Comparison of ENCODE assay signal across 15 cellular contexts in genomic region chr12:12338528-12339168, GRCh38. TPM values are rescaled to one million over a fixed set of nuclear protein-coding genes. Genes with fewer than 3 reads are reported as not detected.
DNase-seq lines count a peak whose midpoint lies in the region; ATAC-seq, FAIRE-seq and TF ChIP-seq lines count a peak whose summit lies in the region.
"Had no signal": no experiment of that assay in that cellular context is flagged by ENCODE, and none has a peak within 500 bp of the region (broad histone marks: within the 10 kb centered on the region; RNA-seq: fewer than 3 reads in every experiment).

No MANE protein-coding gene starts in this region.

- H3K4me1 ChIP-seq in heart right ventricle (peaks cover 0 to 23% (median 11%) of the 10 kb centered on the region in 9 donors), astrocyte (ENCODE audit: insufficient read depth, low read length) (peaks cover 14% of the 10 kb centered on the region), keratinocyte (ENCODE audit: control insufficient read depth, extremely low read depth, insufficient read depth, low read length) (peaks cover 11% of the 10 kb centered on the region), tibial artery (peaks cover 0 to 23% (median 10%) of the 10 kb centered on the region in 4 donors), HepG2 (ENCODE audit: insufficient read depth, low read length) (peaks cover 32% of the 10 kb centered on the region)

- peak in 7 of 8 donors; percentile 31 to 75 (median 66) for ATAC-seq in heart right ventricle
- no peak for ATAC-seq in Right ventricle myocardium superior (ENCODE audit: poor library complexity)
- no peak for ATAC-seq in HepG2

- no peak for TF ChIP-seq RAD21 in HepG2 (CRISPR knock-in tag; IDR thresholded peaks at IDR 0.05)

- no peak overlapping the region for H3K9ac ChIP-seq in astrocyte (ENCODE audit: low read length)
- H3K9ac ChIP-seq in keratinocyte (ENCODE audit: control insufficient read depth, extremely low read depth, insufficient read depth, low read length), result no peak overlapping the region
- H3K9ac ChIP-seq in HepG2 (ENCODE audit: insufficient read depth, low read depth, low read length), result no peak overlapping the region
- H3K9ac ChIP-seq: KMS-11 had no signal

- no peaks in the 10 kb centered on the region for H3K36me3 Mint-ChIP-seq in astrocyte (ENCODE audit: low read depth, unreplicated experiment)

- no peak overlapping the region for H3K4me3 Mint-ChIP-seq in astrocyte (ENCODE audit: unreplicated experiment)
- H3K4me3 Mint-ChIP-seq: neural crest cell had no signal

- no peaks in the 10 kb centered on the region for H3K27me3 ChIP-seq in heart right ventricle
- no peaks in the 10 kb centered on the region for H3K27me3 ChIP-seq in astrocyte (ENCODE audit: insufficient read depth, low read length)
- no peaks in the 10 kb centered on the region for H3K27me3 ChIP-seq in keratinocyte (ENCODE audit: control insufficient read depth, extremely low read depth, insufficient read depth, low read length)
- no peaks in the 10 kb centered on the region for H3K27me3 ChIP-seq in tibial artery
- H3K27me3 ChIP-seq in HepG2 (ENCODE audit: control insufficient read depth in 1 of 2, insufficient read depth in 2 of 2, low read length in 2 of 2), result no peaks in the 10 kb centered on the region

- CTCF ChIA-PET in HepG2 (lab: Yijun Ruan, JAX; ENCODE audit: low intra/inter-chr PET ratio, low total read pairs), result no interaction called here

- H3K27me3 Mint-ChIP-seq in astrocyte (ENCODE audit: low read depth, unreplicated experiment), result no peaks in the 10 kb centered on the region

- no peaks in the 10 kb centered on the region for H3K9me1 ChIP-seq in keratinocyte (ENCODE audit: control insufficient read depth, extremely low read depth, insufficient read depth, low read length)

- DNase-seq in heart right ventricle (no peak), Right ventricle myocardium superior (no peak), astrocyte (ENCODE audit: low read depth) (peak; percentile 54), keratinocyte (ENCODE audit: low read depth, low spot score) (no peak), tibial artery (no peak), HepG2 (ENCODE audit: low spot score) (no peak), NCI-H446 (lab: John Stamatoyannopoulos, UW) (no peak), GM19239 (ENCODE audit: insufficient read length, low spot score) (no peak)
- DNase-seq: activated effector memory CD4-positive, alpha-beta T cell treated with anti-CD3 and anti-CD28 coated beads, Interleukin-2, amount 50 U/mL, for 16 hours; cortex of kidney; NCI-H1930; NK-92 treated with Interleukin-12 subunit alpha and Interleukin-12 subunit beta, amount 100 ng/mL, for 24 hours had no signal

- intact Hi-C loops in heart right ventricle (cut with DNase I), result loop anchor here in 2 of 10 donors (10.0 kb wide), 2 partner anchors 164 to 754 kb away; no protein-coding TSS in a partner anchor
- intact Hi-C loops in Right ventricle myocardium superior (cut with DNase I), result loop anchor here (10.0 kb wide), 1 partner anchor 754 kb away; no protein-coding TSS in a partner anchor
- intact Hi-C loops in tibial artery (cut with DNase I; ENCODE audit: low total_unique reads), result no loop called here
- intact Hi-C loops in HepG2 (cut with micrococcal nuclease; ENCODE audit: unreplicated experiment), result no loop called here

- H2AFZ ChIP-seq in astrocyte (ENCODE audit: low read depth, low read length) (peak overlapping the region; percentile 49), keratinocyte (ENCODE audit: control insufficient read depth, low read length) (peak overlapping the region; percentile 39), HepG2 (ENCODE audit: low read length) (no peak overlapping the region)

- TF ChIP-seq EP300 in HepG2 (IDR thresholded peaks at IDR 0.05; ENCODE audit: low read depth in 2 of 2, low read length in 2 of 2), result no peak
- TF ChIP-seq EP300 in HepG2 (CRISPR knock-in tag; IDR thresholded peaks at IDR 0.05; ENCODE audit: borderline replicate concordance), result no peak

- dilution Hi-C loops in keratinocyte (cut with MboI; ENCODE audit: extremely low pct_ligation_motif_present, low sequenced_read_pairs), result loop anchor here (25.0 kb wide), 1 partner anchor 251 kb away; no protein-coding TSS in a partner anchor

- no peak overlapping the region for H3K27ac Mint-ChIP-seq in astrocyte (ENCODE audit: unreplicated experiment)

- POLR2A ChIA-PET in HepG2 (lab: Yijun Ruan, JAX), result interaction anchor here (0.6 kb wide), 1 partner anchor 574 kb away, joined by 3 read pairs; no protein-coding TSS in a partner anchor

- H3K79me2 ChIP-seq in astrocyte (ENCODE audit: insufficient read depth, low read length) (no peaks in the 10 kb centered on the region), keratinocyte (ENCODE audit: control insufficient read depth, insufficient read depth, low read length) (no peaks in the 10 kb centered on the region), HepG2 (ENCODE audit: insufficient read depth, low read length) (no peaks in the 10 kb centered on the region)

- TF ChIP-seq POLR2A in HepG2 (IDR thresholded peaks at IDR 0.05; ENCODE audit: insufficient read depth in 1 of 2, low read depth in 2 of 2, low read length in 2 of 2), result no peak

- no peaks in the 10 kb centered on the region for H3K9me3 Mint-ChIP-seq in astrocyte (ENCODE audit: unreplicated experiment)
- H3K9me3 Mint-ChIP-seq: neural crest cell had no signal

- WGBS in heart right ventricle, 2 donors, result 70 to 79% methylated on average over 8 of the region's 8 CpGs
- WGBS in HepG2 (ENCODE audit: low lambda C conversion rate), result 68% methylated on average over 6 of the region's 8 CpGs

- H3K4me3 ChIP-seq in heart right ventricle (peak overlapping the region in 2 of 10 donors; percentile 15), astrocyte (ENCODE audit: insufficient read depth, low read depth, low read length) (no peak overlapping the region), keratinocyte (ENCODE audit: control insufficient read depth in 2 of 3, extremely low read depth in 1 of 3, insufficient read depth in 2 of 3, low read depth in 1 of 3, low read length in 3 of 3) (peak overlapping the region in 1 of 3 experiments; percentile 13), tibial artery (peak overlapping the region in 1 of 2 donors; percentile 4), HepG2 (replicated peaks in 1 of 3; ENCODE audit: insufficient read depth in 1 of 3, low read depth in 2 of 3, low read length in 3 of 3) (no peak overlapping the region)

- TF ChIP-seq CTCF in heart right ventricle (IDR thresholded peaks at IDR 0.05) (no peak), astrocyte (IDR thresholded peaks at IDR 0.05; ENCODE audit: insufficient read depth, low read depth, low read length) (no peak), keratinocyte (optimal IDR thresholded peaks at IDR 0.05 in 1 of 3, IDR thresholded peaks at IDR 0.05 in 1 of 3, conservative IDR thresholded peaks at IDR 0.05 in 1 of 3; ENCODE audit: extremely low read depth in 1 of 3, insufficient read depth in 2 of 3, low read length in 3 of 3) (no peak), tibial artery (IDR thresholded peaks at IDR 0.05) (no peak), HepG2 (CRISPR knock-in tag; IDR thresholded peaks at IDR 0.05) (no peak)

- H3K27ac ChIP-seq in heart right ventricle, result peak overlapping the region in 9 of 10 donors; percentile 12 to 81 (median 61)
- H3K27ac ChIP-seq in astrocyte (ENCODE audit: low read depth, low read length), result no peak overlapping the region
- no peak overlapping the region for H3K27ac ChIP-seq in keratinocyte (ENCODE audit: control insufficient read depth, insufficient read depth, low read length)
- peak overlapping the region; percentile 43 to 58 for H3K27ac ChIP-seq in tibial artery
- no peak overlapping the region for H3K27ac ChIP-seq in HepG2 (ENCODE audit: extremely low read length, insufficient read depth, low read length)
- H3K27ac ChIP-seq: KMS-11 had no signal

- H3K9me3 ChIP-seq in heart right ventricle (no peaks in the 10 kb centered on the region), astrocyte (ENCODE audit: insufficient read depth, low read depth, low read length) (no peaks in the 10 kb centered on the region), keratinocyte (ENCODE audit: control insufficient read depth, low read depth, low read length) (no peaks in the 10 kb centered on the region), tibial artery (no peaks in the 10 kb centered on the region), HepG2 (ENCODE audit: low read length) (no peaks in the 10 kb centered on the region)

- H4K20me1 ChIP-seq in astrocyte (ENCODE audit: insufficient read depth, low read length) (no peaks in the 10 kb centered on the region), keratinocyte (ENCODE audit: control insufficient read depth, extremely low read depth, insufficient read depth, low read length) (no peaks in the 10 kb centered on the region), HepG2 (ENCODE audit: insufficient read depth, low read length) (no peaks in the 10 kb centered on the region)

- in situ Hi-C loops in HepG2 (cut with HindIII; ENCODE audit: extremely low pct_ligation_motif_present, low pct_unique_long_range_greater_than_20kb), result no loop called here

- H3K36me3 ChIP-seq in heart right ventricle (peaks cover 0 to 43% (median 3%) of the 10 kb centered on the region in 9 donors), astrocyte (ENCODE audit: insufficient read depth, low read length) (no peaks in the 10 kb centered on the region), keratinocyte (ENCODE audit: control insufficient read depth in 2 of 2, extremely low read depth in 1 of 2, insufficient read depth in 2 of 2, low read length in 2 of 2) (no peaks in the 10 kb centered on the region), tibial artery (peaks cover 16 to 25% (median 20%) of the 10 kb centered on the region in 3 donors), HepG2 (replicated peaks in 1 of 2; ENCODE audit: control insufficient read depth in 1 of 2, insufficient read depth in 2 of 2, low read length in 2 of 2) (no peaks in the 10 kb centered on the region)

- H3K4me2 ChIP-seq in astrocyte (ENCODE audit: low read length), result peak overlapping the region; percentile 56
- peak overlapping the region; percentile 39 for H3K4me2 ChIP-seq in keratinocyte (ENCODE audit: control insufficient read depth, extremely low read depth, insufficient read depth, low read depth, low read length)
- no peak overlapping the region for H3K4me2 ChIP-seq in HepG2 (ENCODE audit: low read depth, low read length)
- H3K4me2 ChIP-seq: KMS-11 had no signal

- BruUV-seq in HepG2 (replicated peaks; lab: Mats Ljungman, UMichigan), result no TSS peak

- H3K4me1 Mint-ChIP-seq in astrocyte (ENCODE audit: low read depth, unreplicated experiment), result peaks cover 3% of the 10 kb centered on the region

- FAIRE-seq in astrocyte (lab: Jason Lieb, UNC), result no peak
- peak; percentile 52 for FAIRE-seq in keratinocyte (lab: Jason Lieb, UNC)
- FAIRE-seq in HepG2 (lab: Jason Lieb, UNC), result no peak
- FAIRE-seq in GM19239 (lab: Jason Lieb, UNC), result no peak
- FAIRE-seq: GM18507 had no signal

RNA-seq across cellular contexts. Expression of gene MANSC1, which starts 11.4 kb away (rescaled TPM):
- 10 to 100 TPM in 7 of 10 donors, 1 to 10 TPM in 3; 8.9 to 13.3 (median 10.9) TPM for total RNA-seq in heart right ventricle
- 1 to 10 TPM; 4.7 to 9.1 TPM for polyA plus RNA-seq in heart right ventricle
- 7.9 TPM for total RNA-seq in Right ventricle myocardium superior
- total RNA-seq in astrocyte, result 2.5 and 2.9 TPM in 2 replicates
- polyA plus RNA-seq in keratinocyte, result 0.91 to 1.6 TPM (median 1.1 TPM) in 3 replicates
- 4.4 TPM for polyA plus RNA-seq in keratinocyte (2011; ENCODE audit: low read depth)
- 0.73 and 1.2 TPM in 2 replicates for polyA plus RNA-seq in keratinocyte (2011; cell fraction: cytosol; rRNA removed)
- 1.8 and 2.7 TPM in 2 replicates for polyA plus RNA-seq in keratinocyte (2011; cell fraction: nucleus; rRNA removed)
- 2.0 and 8.8 TPM in 2 replicates for polyA plus RNA-seq in keratinocyte (2012; ENCODE audit: low replicate concordance)
- 0.30 to 1.3 TPM (median 0.79 TPM) in 3 replicates for polyA minus RNA-seq in keratinocyte
- polyA minus RNA-seq in keratinocyte (2011; cell fraction: cytosol; rRNA and poly(A)+ RNA removed), result not detected
- polyA minus RNA-seq in keratinocyte (2011; cell fraction: nucleus; rRNA and poly(A)+ RNA removed), result 0.42 and 1.3 TPM in 2 replicates
- total RNA-seq in HepG2 (2016; rRNA removed; fragmentation: Illumina TruSeq; extraction: Trizol), result 4.2 and 4.4 TPM in 2 replicates
- total RNA-seq in HepG2 (2016; cell fraction: cytosol; rRNA removed; fragmentation: Illumina TruSeq; extraction: Trizol; ENCODE audit: low read depth), result 0.91 and 1.4 TPM in 2 replicates
- total RNA-seq in HepG2 (2016; cell fraction: insoluble cytoplasmic fraction; rRNA removed; fragmentation: Illumina TruSeq; extraction: Trizol), result 3.6 and 4.5 TPM in 2 replicates
- total RNA-seq in HepG2 (2016; cell fraction: membrane; rRNA removed; fragmentation: Illumina TruSeq; extraction: Trizol), result 4.4 and 4.9 TPM in 2 replicates
- 3.2 TPM in 2 replicates for total RNA-seq in HepG2 (2016; cell fraction: nucleus; rRNA removed; fragmentation: Illumina TruSeq; extraction: Trizol)
- polyA plus RNA-seq in HepG2 (2011; rRNA removed), result 1.9 TPM in 2 replicates
- 1.7 and 1.8 TPM in 2 replicates for polyA plus RNA-seq in HepG2 (2011; cell fraction: cytosol; rRNA removed)
- 0.40 and 0.69 TPM in 2 replicates for polyA plus RNA-seq in HepG2 (2011; cell fraction: nucleus; rRNA removed)
- 7.8 and 9.6 TPM in 2 replicates for polyA plus RNA-seq in HepG2 (2012)
- 3.7 and 5.4 TPM in 2 replicates for polyA plus RNA-seq in HepG2 (2016; cell fraction: cytosol; fragmentation: Illumina TruSeq; extraction: Trizol; ENCODE audit: low read depth)
- 6.7 and 7.4 TPM in 2 replicates for polyA plus RNA-seq in HepG2 (2016; cell fraction: insoluble cytoplasmic fraction; fragmentation: Illumina TruSeq; extraction: Trizol; ENCODE audit: low read depth)
- 8.2 and 9.1 TPM in 2 replicates for polyA plus RNA-seq in HepG2 (2016; cell fraction: membrane; fragmentation: Illumina TruSeq; extraction: Trizol; ENCODE audit: low read depth)
- polyA plus RNA-seq in HepG2 (2016; cell fraction: nucleus; fragmentation: Illumina TruSeq; extraction: Trizol; ENCODE audit: insufficient read depth, low read depth), result 9.8 and 10.0 TPM in 2 replicates
- polyA minus RNA-seq in HepG2 (2011; rRNA and poly(A)+ RNA removed; ENCODE audit: low replicate concordance), result 0.76 and 1.3 TPM in 2 replicates
- polyA minus RNA-seq in HepG2 (2011; cell fraction: cytosol; rRNA and poly(A)+ RNA removed), result 1.5 and 2.0 TPM in 2 replicates
- 0.26 and 0.62 TPM in 2 replicates for polyA minus RNA-seq in HepG2 (2011; cell fraction: nucleus; rRNA and poly(A)+ RNA removed)

RNA-seq across cellular contexts. Expression of gene BORCS5, which starts 18.2 kb away (rescaled TPM):
- total RNA-seq in heart right ventricle, result 10 to 100 TPM in 8 of 10 donors, 1 to 10 TPM in 2; 7.5 to 15.4 (median 11.9) TPM
- 1 to 10 TPM; 2.5 to 8.3 TPM for polyA plus RNA-seq in heart right ventricle
- 7.8 TPM for total RNA-seq in Right ventricle myocardium superior
- total RNA-seq in astrocyte, result 8.1 and 10.4 TPM in 2 replicates
- 5.4 to 14.1 TPM (median 5.6 TPM) in 3 replicates for polyA plus RNA-seq in keratinocyte
- polyA plus RNA-seq in keratinocyte (2011; ENCODE audit: low read depth), result 15.7 TPM
- polyA plus RNA-seq in keratinocyte (2011; cell fraction: cytosol; rRNA removed), result 11.5 and 13.5 TPM in 2 replicates
- 9.4 and 10.6 TPM in 2 replicates for polyA plus RNA-seq in keratinocyte (2011; cell fraction: nucleus; rRNA removed)
- polyA plus RNA-seq in keratinocyte (2012; ENCODE audit: low replicate concordance), result 7.0 and 8.8 TPM in 2 replicates
- polyA minus RNA-seq in keratinocyte, result 9.5 to 14.6 TPM (median 11.3 TPM) in 3 replicates
- polyA minus RNA-seq in keratinocyte (2011; cell fraction: cytosol; rRNA and poly(A)+ RNA removed), result 10.4 TPM
- 9.5 and 18.8 TPM in 2 replicates for polyA minus RNA-seq in keratinocyte (2011; cell fraction: nucleus; rRNA and poly(A)+ RNA removed)
- total RNA-seq in HepG2 (2016; rRNA removed; fragmentation: Illumina TruSeq; extraction: Trizol), result 3.9 and 8.2 TPM in 2 replicates
- 3.0 and 3.6 TPM in 2 replicates for total RNA-seq in HepG2 (2016; cell fraction: cytosol; rRNA removed; fragmentation: Illumina TruSeq; extraction: Trizol; ENCODE audit: low read depth)
- 7.3 and 9.1 TPM in 2 replicates for total RNA-seq in HepG2 (2016; cell fraction: insoluble cytoplasmic fraction; rRNA removed; fragmentation: Illumina TruSeq; extraction: Trizol)
- total RNA-seq in HepG2 (2016; cell fraction: membrane; rRNA removed; fragmentation: Illumina TruSeq; extraction: Trizol), result 3.7 and 4.9 TPM in 2 replicates
- 4.0 and 6.6 TPM in 2 replicates for total RNA-seq in HepG2 (2016; cell fraction: nucleus; rRNA removed; fragmentation: Illumina TruSeq; extraction: Trizol)
- 3.3 and 4.7 TPM in 2 replicates for polyA plus RNA-seq in HepG2 (2011; rRNA removed)
- polyA plus RNA-seq in HepG2 (2011; cell fraction: cytosol; rRNA removed), result 3.9 and 5.2 TPM in 2 replicates
- polyA plus RNA-seq in HepG2 (2011; cell fraction: nucleus; rRNA removed), result 6.4 and 8.1 TPM in 2 replicates
- 3.6 and 5.8 TPM in 2 replicates for polyA plus RNA-seq in HepG2 (2012)
- 3.0 and 4.3 TPM in 2 replicates for polyA plus RNA-seq in HepG2 (2016; cell fraction: cytosol; fragmentation: Illumina TruSeq; extraction: Trizol; ENCODE audit: low read depth)
- 8.0 and 9.3 TPM in 2 replicates for polyA plus RNA-seq in HepG2 (2016; cell fraction: insoluble cytoplasmic fraction; fragmentation: Illumina TruSeq; extraction: Trizol; ENCODE audit: low read depth)
- 5.1 and 6.0 TPM in 2 replicates for polyA plus RNA-seq in HepG2 (2016; cell fraction: membrane; fragmentation: Illumina TruSeq; extraction: Trizol; ENCODE audit: low read depth)
- polyA plus RNA-seq in HepG2 (2016; cell fraction: nucleus; fragmentation: Illumina TruSeq; extraction: Trizol; ENCODE audit: insufficient read depth, low read depth), result 3.9 and 7.7 TPM in 2 replicates
- polyA minus RNA-seq in HepG2 (2011; rRNA and poly(A)+ RNA removed; ENCODE audit: low replicate concordance), result 5.6 and 7.5 TPM in 2 replicates
- 3.8 and 3.9 TPM in 2 replicates for polyA minus RNA-seq in HepG2 (2011; cell fraction: cytosol; rRNA and poly(A)+ RNA removed)
- 12.2 and 13.7 TPM in 2 replicates for polyA minus RNA-seq in HepG2 (2011; cell fraction: nucleus; rRNA and poly(A)+ RNA removed)

Comparison
In these comparisons a context has a peak if more than half of its experiments do, and no peak if none do; other contexts are left out.
1. ATAC-seq: peak in heart right ventricle (7 of 8); none in Right ventricle myocardium superior (single experiment) and HepG2 (single experiment).
2. H3K27ac ChIP-seq: peak in heart right ventricle (9 of 10) and tibial artery (2 of 2); none in astrocyte (single experiment), keratinocyte (single experiment) and HepG2 (single experiment).